ENCODE assay signal across 8 cellular contexts in genomic region chr7:131103997-131104396, GRCh38.
A peak's percentile ranks its signal among the peaks of the same experiment; 100 is the strongest.
DNase-seq lines count a peak whose midpoint lies in the region; ATAC-seq and TF ChIP-seq lines count a peak whose summit lies in the region.

No MANE protein-coding gene starts in this region.

- H3K4me1 Mint-ChIP-seq in stimulated activated memory B cell treated with anti-CD40 and anti-IgM and Interleukin-4, amounts not matched to agents 10 μg/mL and 1 μg/mL and 100 μg/mL, for 72 hours, result peaks cover 65% of the 10 kb centered on the region

- TF ChIP-seq POLR2A in Peyer's patch (IDR thresholded peaks at IDR 0.05), result no peak

- H3K9ac ChIP-seq in SK-N-MC (ENCODE audit: insufficient read length), result peak overlapping the region; percentile 45

- H3K36me3 Mint-ChIP-seq in stimulated activated memory B cell treated with anti-CD40 and anti-IgM and Interleukin-4, amounts not matched to agents 10 μg/mL and 1 μg/mL and 100 μg/mL, for 72 hours, result peaks cover 60% of the 10 kb centered on the region

- H3K27ac ChIP-seq in SK-N-MC (peak overlapping the region; percentile 37; the same call in 1 of the 2 replicates), Peyer's patch (peak overlapping the region in 2 of 4 donors; percentile 73 to 98)

- H3K36me3 ChIP-seq in SK-N-MC (ENCODE audit: insufficient read depth, low read length), result peaks cover 5% of the 10 kb centered on the region; the same call in 1 of the 2 replicates
- peaks cover 0 to 4% (median 0%) of the 10 kb centered on the region in 3 donors for H3K36me3 ChIP-seq in Peyer's patch

- no peaks in the 10 kb centered on the region for H3K9me3 Mint-ChIP-seq in stimulated activated memory B cell treated with anti-CD40 and anti-IgM and Interleukin-4, amounts not matched to agents 10 μg/mL and 1 μg/mL and 100 μg/mL, for 72 hours

- no peaks in the 10 kb centered on the region for H3K27me3 ChIP-seq in Peyer's patch

- H3K27me3 Mint-ChIP-seq in stimulated activated memory B cell treated with anti-CD40 and anti-IgM and Interleukin-4, amounts not matched to agents 10 μg/mL and 1 μg/mL and 100 μg/mL, for 72 hours, result no peaks in the 10 kb centered on the region

- H3K4me1 ChIP-seq in Peyer's patch, result peaks cover 0 to 36% (median 19%) of the 10 kb centered on the region in 4 donors

- DNase-seq in GM03348 (ENCODE audit: low spot score), result peak; percentile 90
- no peak for DNase-seq in SK-N-MC (ENCODE audit: low read depth, low spot score)
- DNase-seq in fibroblast of peridontal ligament (ENCODE audit: extremely low read depth), result peak; percentile 84
- DNase-seq in iPS-NIHi11 (ENCODE audit: low spot score), result no peak
- DNase-seq in stimulated activated CD4-positive, alpha-beta T cell treated with anti-CD3 and anti-CD28 coated beads, Interleukin-4, amount 100 ng/mL, for 1 hour, result no peak
- DNase-seq in Peyer's patch, result no peak

- ATAC-seq in stimulated activated memory B cell treated with anti-CD40 and anti-IgM and Interleukin-4, amounts not matched to agents 10 μg/mL and 1 μg/mL and 100 μg/mL, for 72 hours, result no peak
- ATAC-seq in GM21526 (IDR thresholded peaks at IDR 0.05; ENCODE audit: low FRiP score, unreplicated experiment), result no peak

- H3K9me3 ChIP-seq in SK-N-MC (ENCODE audit: low read depth, low read length), result no peaks in the 10 kb centered on the region
- H3K9me3 ChIP-seq in Peyer's patch, result no peaks in the 10 kb centered on the region

- peak overlapping the region; percentile 66 for H3K4me3 Mint-ChIP-seq in stimulated activated memory B cell treated with anti-CD40 and anti-IgM and Interleukin-4, amounts not matched to agents 10 μg/mL and 1 μg/mL and 100 μg/mL, for 72 hours

- H3K4me3 ChIP-seq in SK-N-MC (peak overlapping the region; percentile 74), Peyer's patch (peak overlapping the region in 1 of 4 donors; percentile 66)

- no peak for TF ChIP-seq CTCF in Peyer's patch (IDR thresholded peaks at IDR 0.05)

- H3K27ac Mint-ChIP-seq in stimulated activated memory B cell treated with anti-CD40 and anti-IgM and Interleukin-4, amounts not matched to agents 10 μg/mL and 1 μg/mL and 100 μg/mL, for 72 hours, result peak overlapping the region; percentile 31

Comparison
In these comparisons a context has a peak if more than half of its experiments do, and no peak if none do; other contexts are left out.
1. DNase-seq: peak in GM03348 (single experiment) and fibroblast of peridontal ligament (single experiment); none in SK-N-MC (single experiment), iPS-NIHi11 (single experiment), stimulated activated CD4-positive, alpha-beta T cell treated with anti-CD3 and anti-CD28 coated beads, Interleukin-4, amount 100 ng/mL, for 1 hour (single experiment) and Peyer's patch (0 of 3).